1 cellular context compared by ENCODE assay signal in genomic region chr9:113359385-113359784, GRCh38.
TF ChIP-seq lines count a peak whose summit lies in the region.

No MANE protein-coding gene starts in this region.

TF ChIP-seq in H1, 55 proteins besides CTCF, POLR2A, EP300 and RAD21:
- TF ChIP-seq SAP30 (IDR thresholded peaks at IDR 0.05; ENCODE audit: insufficient read depth, insufficient replicate concordance, low read length), result no peak
- no peak for TF ChIP-seq BCL11A (IDR thresholded peaks at IDR 0.05; ENCODE audit: low read depth in 2 of 2, low read length in 2 of 2)
- TF ChIP-seq ZNF274 (IDR thresholded peaks at IDR 0.05; ENCODE audit: borderline replicate concordance, extremely low read depth, low read length), result no peak
- no peak for TF ChIP-seq SP4 (IDR thresholded peaks at IDR 0.05; ENCODE audit: low read length)
- TF ChIP-seq RNF2 (IDR thresholded peaks at IDR 0.05; ENCODE audit: borderline replicate concordance, low read depth, low read length, missing control alignments, poor library complexity, severe bottlenecking), result no peak
- TF ChIP-seq HDAC6 (IDR thresholded peaks at IDR 0.05; ENCODE audit: low read depth, low read length), result no peak
- TF ChIP-seq POLR2AphosphoS5 (IDR thresholded peaks at IDR 0.05; ENCODE audit: low read depth, low read length), result no peak
- no peak for TF ChIP-seq RFX5 (IDR thresholded peaks at IDR 0.05; ENCODE audit: borderline replicate concordance, low read depth, low read length)
- no peak for TF ChIP-seq CBX8 (IDR thresholded peaks at IDR 0.05; ENCODE audit: borderline replicate concordance, low read depth, low read length)
- no peak for TF ChIP-seq TAF1 (IDR thresholded peaks at IDR 0.05; ENCODE audit: low read depth, low read length)
- no peak for TF ChIP-seq KDM4A (IDR thresholded peaks at IDR 0.05; ENCODE audit: low read depth, low read length, severe bottlenecking)
- TF ChIP-seq CHD2 (IDR thresholded peaks at IDR 0.05; ENCODE audit: low read length), result no peak
- no peak for TF ChIP-seq EGR1 (IDR thresholded peaks at IDR 0.05; ENCODE audit: borderline replicate concordance, low read depth, low read length)
- no peak for TF ChIP-seq TBP (IDR thresholded peaks at IDR 0.05; ENCODE audit: low read depth, low read length)
- TF ChIP-seq, protein P1, sequence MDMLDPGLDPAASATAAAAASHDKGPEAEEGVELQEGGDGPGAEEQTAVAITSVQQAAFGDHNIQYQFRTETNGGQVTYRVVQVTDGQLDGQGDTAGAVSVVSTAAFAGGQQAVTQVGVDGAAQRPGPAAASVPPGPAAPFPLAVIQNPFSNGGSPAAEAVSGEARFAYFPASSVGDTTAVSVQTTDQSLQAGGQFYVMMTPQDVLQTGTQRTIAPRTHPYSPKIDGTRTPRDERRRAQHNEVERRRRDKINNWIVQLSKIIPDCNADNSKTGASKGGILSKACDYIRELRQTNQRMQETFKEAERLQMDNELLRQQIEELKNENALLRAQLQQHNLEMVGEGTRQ (IDR thresholded peaks at IDR 0.05; ENCODE audit: low read length), result no peak
- TF ChIP-seq, protein P2, sequence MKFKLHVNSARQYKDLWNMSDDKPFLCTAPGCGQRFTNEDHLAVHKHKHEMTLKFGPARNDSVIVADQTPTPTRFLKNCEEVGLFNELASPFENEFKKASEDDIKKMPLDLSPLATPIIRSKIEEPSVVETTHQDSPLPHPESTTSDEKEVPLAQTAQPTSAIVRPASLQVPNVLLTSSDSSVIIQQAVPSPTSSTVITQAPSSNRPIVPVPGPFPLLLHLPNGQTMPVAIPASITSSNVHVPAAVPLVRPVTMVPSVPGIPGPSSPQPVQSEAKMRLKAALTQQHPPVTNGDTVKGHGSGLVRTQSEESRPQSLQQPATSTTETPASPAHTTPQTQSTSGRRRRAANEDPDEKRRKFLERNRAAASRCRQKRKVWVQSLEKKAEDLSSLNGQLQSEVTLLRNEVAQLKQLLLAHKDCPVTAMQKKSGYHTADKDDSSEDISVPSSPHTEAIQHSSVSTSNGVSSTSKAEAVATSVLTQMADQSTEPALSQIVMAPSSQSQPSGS (IDR thresholded peaks at IDR 0.05; ENCODE audit: low read length), result no peak
- TF ChIP-seq SP2 (IDR thresholded peaks at IDR 0.05; ENCODE audit: low read length), result no peak
- no peak for TF ChIP-seq PHF8 (conservative IDR thresholded peaks at IDR 0.05; ENCODE audit: low read depth, low read length)
- TF ChIP-seq MAFK (IDR thresholded peaks at IDR 0.05; ENCODE audit: low read depth, low read length), result no peak
